Comparison of ENCODE assay signal across 16 cellular contexts in the genomic region with DNA sequence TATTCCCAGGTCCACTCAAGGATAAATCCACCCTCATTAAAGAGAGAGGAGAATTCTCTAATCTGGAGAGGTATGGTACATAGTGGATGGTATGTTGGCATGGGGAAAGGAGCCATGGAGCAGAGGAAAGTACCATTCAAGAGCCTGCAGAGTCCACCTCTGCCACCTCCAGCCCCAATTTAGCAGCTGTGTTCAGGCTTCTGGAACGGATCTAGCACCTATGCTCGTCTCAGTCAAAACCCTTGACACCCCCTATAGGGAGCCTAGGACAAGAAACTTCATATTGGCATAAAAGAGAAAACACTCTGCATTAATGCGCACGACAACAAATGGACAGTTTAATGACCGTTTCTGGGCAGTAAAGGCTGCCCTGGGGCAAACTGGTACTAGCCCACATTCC.
DNase-seq lines count a peak whose midpoint lies in the region; ATAC-seq lines count a peak whose summit lies in the region.
"Had no signal": no experiment of that assay in that cellular context is flagged by ENCODE, and none has a peak within 500 bp of the region (broad histone marks: within the 10 kb centered on the region; RNA-seq: fewer than 3 reads in every experiment).

No MANE protein-coding gene starts in this region.

- H3K9me3 Mint-ChIP-seq in activated CD4-positive, alpha-beta T cell treated with anti-CD3 and anti-CD28 coated beads, Interleukin-2, amount 10 ng/mL, durations not matched to agents 24 days and 14 days = no peaks in the 10 kb centered on the region
- H3K9me3 Mint-ChIP-seq in T-cell = no peaks in the 10 kb centered on the region
- H3K9me3 Mint-ChIP-seq: CD4-positive, alpha-beta T cell; CD8-positive, alpha-beta T cell had no signal

- H3K27ac Mint-ChIP-seq in activated CD4-positive, alpha-beta T cell treated with anti-CD3 and anti-CD28 coated beads, Interleukin-2, amount 10 ng/mL, durations not matched to agents 24 days and 14 days = no peak overlapping the region
- no peak overlapping the region for H3K27ac Mint-ChIP-seq in T-cell
- H3K27ac Mint-ChIP-seq: B cell; CD4-positive, alpha-beta T cell; CD8-positive, alpha-beta T cell had no signal

- intact Hi-C loops in activated CD4-positive, alpha-beta T cell treated with anti-CD3 and anti-CD28 coated beads, Interleukin-2, amount 10 ng/mL, durations not matched to agents 24 days and 14 days (cut with micrococcal nuclease) = no loop called here
- intact Hi-C loops in Right ventricle myocardium superior (cut with DNase I) (no loop called here), cardiac septum (cut with DNase I) (no loop called here), left ventricle myocardium superior (cut with micrococcal nuclease) (no loop called here), left cardiac atrium (cut with DNase I) (no loop called here)

- POLR2A ChIA-PET in T-cell (lab: Charles Lee) = no interaction called here

- no peaks in the 10 kb centered on the region for H3K36me3 Mint-ChIP-seq in activated CD4-positive, alpha-beta T cell treated with anti-CD3 and anti-CD28 coated beads, Interleukin-2, amount 10 ng/mL, durations not matched to agents 24 days and 14 days (ENCODE audit: low read depth)
- H3K36me3 Mint-ChIP-seq in T-cell = no peaks in the 10 kb centered on the region
- H3K36me3 Mint-ChIP-seq: CD8-positive, alpha-beta T cell had no signal

- no peaks in the 10 kb centered on the region for H3K27me3 Mint-ChIP-seq in activated CD4-positive, alpha-beta T cell treated with anti-CD3 and anti-CD28 coated beads, Interleukin-2, amount 10 ng/mL, durations not matched to agents 24 days and 14 days
- H3K27me3 Mint-ChIP-seq in T-cell = peaks cover 4 to 8% of the 10 kb centered on the region in 2 donors
- H3K27me3 Mint-ChIP-seq: B cell had no signal

- DNase-seq in activated CD4-positive, alpha-beta T cell treated with anti-CD3 and anti-CD28 coated beads, Interleukin-2, amount 10 ng/mL, durations not matched to agents 24 days and 14 days = peak; percentile 30
- DNase-seq in activated CD4-positive, alpha-beta T cell treated with anti-CD3 and anti-CD28 coated beads, Interleukin-2, amount 50 U/mL, for 4 hours = no peak
- DNase-seq in Right ventricle myocardium superior (no peak), cardiac septum (ENCODE audit: low spot score) (no peak), left ventricle myocardium superior (no peak), left cardiac atrium (no peak), T-cell (no peak)
- DNase-seq: AML-193; Caco-2; Calu3; CD4-positive, alpha-beta T cell; CD8-positive, alpha-beta T cell; DMS79 treated with DMSO at 0.1 percent for 48 hours; GF-D8 had no signal

- no peaks in the 10 kb centered on the region for H3K4me1 Mint-ChIP-seq in activated CD4-positive, alpha-beta T cell treated with anti-CD3 and anti-CD28 coated beads, Interleukin-2, amount 10 ng/mL, durations not matched to agents 24 days and 14 days
- H3K4me1 Mint-ChIP-seq in T-cell = no peaks in the 10 kb centered on the region
- H3K4me1 Mint-ChIP-seq: B cell had no signal

- CTCF ChIA-PET in T-cell (lab: Charles Lee) = no interaction called here

- peak; percentile 67 for ATAC-seq in Right ventricle myocardium superior (ENCODE audit: poor library complexity)
- peak; percentile 76 for ATAC-seq in left ventricle myocardium superior
- no peak for ATAC-seq in left cardiac atrium
- no peak for ATAC-seq in T-cell (replicated peaks in 1 of 4)
- ATAC-seq: A549; CD8-positive, alpha-beta T cell had no signal

- no peak overlapping the region for H3K4me3 Mint-ChIP-seq in activated CD4-positive, alpha-beta T cell treated with anti-CD3 and anti-CD28 coated beads, Interleukin-2, amount 10 ng/mL, durations not matched to agents 24 days and 14 days
- H3K4me3 Mint-ChIP-seq in T-cell = no peak overlapping the region
- H3K4me3 Mint-ChIP-seq: B cell; CD4-positive, alpha-beta T cell; CD8-positive, alpha-beta T cell had no signal

Comparison
In these comparisons a context has a peak if more than half of its experiments do, and no peak if none do; other contexts are left out.
1. ATAC-seq: peak in Right ventricle myocardium superior (single experiment) and left ventricle myocardium superior (single experiment); none in left cardiac atrium (0 of 2) and T-cell (0 of 4).